Comparison of ENCODE assay signal across 1 cellular context in the genomic region with DNA sequence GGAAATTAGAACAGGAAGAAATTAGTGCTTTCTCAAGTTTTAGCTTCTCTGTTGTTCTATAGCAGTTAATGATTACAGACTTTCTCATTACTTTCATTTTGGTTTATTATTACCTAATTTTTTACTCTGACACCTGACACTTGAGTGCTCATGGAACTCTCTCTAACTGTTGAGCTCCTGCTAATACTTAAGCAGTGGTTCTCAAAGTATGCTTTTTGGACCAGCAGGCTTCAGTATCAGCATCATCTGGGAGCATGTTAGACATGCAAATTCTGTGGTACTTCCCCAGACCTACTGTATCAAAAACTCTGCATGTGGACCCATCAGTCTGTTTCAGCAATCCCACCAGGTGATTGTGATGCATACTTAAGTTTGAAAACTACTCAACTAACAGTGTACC.
TF ChIP-seq lines count a peak whose summit lies in the region.

No MANE protein-coding gene starts in this region.

TF ChIP-seq in GM23338, 12 proteins besides CTCF, POLR2A, EP300 and RAD21 (continued from another document):
- TF ChIP-seq, protein P1, sequence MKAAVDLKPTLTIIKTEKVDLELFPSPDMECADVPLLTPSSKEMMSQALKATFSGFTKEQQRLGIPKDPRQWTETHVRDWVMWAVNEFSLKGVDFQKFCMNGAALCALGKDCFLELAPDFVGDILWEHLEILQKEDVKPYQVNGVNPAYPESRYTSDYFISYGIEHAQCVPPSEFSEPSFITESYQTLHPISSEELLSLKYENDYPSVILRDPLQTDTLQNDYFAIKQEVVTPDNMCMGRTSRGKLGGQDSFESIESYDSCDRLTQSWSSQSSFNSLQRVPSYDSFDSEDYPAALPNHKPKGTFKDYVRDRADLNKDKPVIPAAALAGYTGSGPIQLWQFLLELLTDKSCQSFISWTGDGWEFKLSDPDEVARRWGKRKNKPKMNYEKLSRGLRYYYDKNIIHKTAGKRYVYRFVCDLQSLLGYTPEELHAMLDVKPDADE (IDR thresholded peaks at IDR 0.05): no peak
- no peak for TF ChIP-seq JUNB (IDR thresholded peaks at IDR 0.05; ENCODE audit: unreplicated experiment)
- no peak for TF ChIP-seq EZH2 (IDR thresholded peaks at IDR 0.05; ENCODE audit: low read depth, unreplicated experiment)
TF ChIP-seq in GM23338: peak in this region for 0.
